Comparison of ENCODE assay signal across 13 cellular contexts in genomic region chr3:150783920-150784746, GRCh38. TPM values are rescaled to one million over a fixed set of nuclear protein-coding genes. Genes with fewer than 3 reads are reported as not detected.
A peak's percentile ranks its signal among the peaks of the same experiment; 100 is the strongest.
DNase-seq lines count a peak whose midpoint lies in the region; ATAC-seq and TF ChIP-seq lines count a peak whose summit lies in the region.
"Had no signal": no experiment of that assay in that cellular context is flagged by ENCODE, and none has a peak within 500 bp of the region (broad histone marks: within the 10 kb centered on the region; RNA-seq: fewer than 3 reads in every experiment).

No MANE protein-coding gene starts in this region.

- ATAC-seq in HG02623 (IDR thresholded peaks at IDR 0.05; ENCODE audit: unreplicated experiment) = peak; percentile 58
- ATAC-seq: mucosa of descending colon, sciatic nerve had no signal

- H3K27me3 Mint-ChIP-seq in stimulated activated naive CD8-positive, alpha-beta T cell treated with anti-CD3 and anti-CD28 coated beads, Interleukin-15, Interleukin-2, amounts not matched to agents 100 ng/mL and 50 ng/mL, for 24 hours = peaks cover 6% of the 10 kb centered on the region

- H3K27ac ChIP-seq in RWPE1 = no peak overlapping the region
- no peak overlapping the region for H3K27ac ChIP-seq in OCI-LY7 (ENCODE audit: low read depth, low read length, poor library complexity, severe bottlenecking)

- H3K9me2 ChIP-seq in OCI-LY7 (ENCODE audit: insufficient read depth, low read length) = no peaks in the 10 kb centered on the region

- DNase-seq in stimulated activated CD4-positive, alpha-beta T cell treated with anti-CD3 and anti-CD28 coated beads, Interleukin-15, amount 100 ng/mL, for 24 hours = peak; percentile 26
- no peak for DNase-seq in stimulated activated CD4-positive, alpha-beta T cell treated with anti-CD3 and anti-CD28 coated beads, Interleukin-2, amount 100 ng/mL, for 48 hours
- DNase-seq in RWPE1 (ENCODE audit: low spot score) (peak; percentile 66), OCI-LY7 (ENCODE audit: low spot score) (no peak), NCI-H2081 (lab: John Stamatoyannopoulos, UW) (no peak)
- no peak for DNase-seq in stimulated activated CD4-positive, alpha-beta T cell treated with anti-CD3 and anti-CD28 coated beads, Interleukin-12 subunit alpha, Interleukin-12 subunit beta, amount 100 ng/mL, for 4 hours
- DNase-seq: BE2C, HFFc6, Kasumi-1, mucosa of descending colon had no signal

- H4K20me1 ChIP-seq in OCI-LY7 (ENCODE audit: insufficient read depth, low read length) = no peaks in the 10 kb centered on the region

- H3K4me1 ChIP-seq in OCI-LY7 (ENCODE audit: insufficient read depth, low read length, poor library complexity, severe bottlenecking) = no peaks in the 10 kb centered on the region
- H3K4me1 ChIP-seq: BE2C had no signal

- no peak overlapping the region for H2AFZ ChIP-seq in OCI-LY7 (ENCODE audit: low read length)

- peak overlapping the region; percentile 56 for H3K4me3 Mint-ChIP-seq in stimulated activated naive CD8-positive, alpha-beta T cell treated with anti-CD3 and anti-CD28 coated beads, Interleukin-15, Interleukin-2, amounts not matched to agents 100 ng/mL and 50 ng/mL, for 24 hours
- H3K4me3 Mint-ChIP-seq: HFFc6 had no signal

- POLR2A ChIA-PET in RWPE1 (lab: Yijun Ruan, JAX; ENCODE audit: low non-redundant PET) = no interaction called here
- POLR2A ChIA-PET in OCI-LY7 (lab: Charles Lee) = interaction anchor here (1.2 to 1.6 kb wide), 2 partner anchors 9 to 22 kb away, joined by 3 to 4 read pairs; no protein-coding TSS in a partner anchor

- no peak for TF ChIP-seq CTCF in RWPE1 (conservative IDR thresholded peaks at IDR 0.05; ENCODE audit: low read depth)
- no peak for TF ChIP-seq CTCF in OCI-LY7 (conservative IDR thresholded peaks at IDR 0.05; ENCODE audit: low read length)

- no peaks in the 10 kb centered on the region for H3K9me3 ChIP-seq in OCI-LY7 (ENCODE audit: low read length)
- H3K9me3 ChIP-seq: BE2C, mucosa of descending colon had no signal

- H3K4me2 ChIP-seq in OCI-LY7 (ENCODE audit: low read length) = no peak overlapping the region

- no peaks in the 10 kb centered on the region for H3K9me3 Mint-ChIP-seq in stimulated activated naive CD8-positive, alpha-beta T cell treated with anti-CD3 and anti-CD28 coated beads, Interleukin-15, Interleukin-2, amounts not matched to agents 100 ng/mL and 50 ng/mL, for 24 hours
- H3K9me3 Mint-ChIP-seq: HFFc6 had no signal

- no peak overlapping the region for H3K4me3 ChIP-seq in OCI-LY7 (ENCODE audit: low read depth, low read length, poor library complexity, severe bottlenecking)
- H3K4me3 ChIP-seq: mucosa of descending colon had no signal

- H3K36me3 Mint-ChIP-seq in stimulated activated naive CD8-positive, alpha-beta T cell treated with anti-CD3 and anti-CD28 coated beads, Interleukin-15, Interleukin-2, amounts not matched to agents 100 ng/mL and 50 ng/mL, for 24 hours (ENCODE audit: low read depth) = no peaks in the 10 kb centered on the region

- no TSS peak for BruUV-seq in OCI-LY7 (replicated peaks; lab: Mats Ljungman, UMichigan)

- intact Hi-C loops in OCI-LY7 (cut with micrococcal nuclease; ENCODE audit: unreplicated experiment) = no loop called here

- H3K4me1 Mint-ChIP-seq in stimulated activated naive CD8-positive, alpha-beta T cell treated with anti-CD3 and anti-CD28 coated beads, Interleukin-15, Interleukin-2, amounts not matched to agents 100 ng/mL and 50 ng/mL, for 24 hours (ENCODE audit: low read depth) = peaks cover 62% of the 10 kb centered on the region

- peak overlapping the region; percentile 93 for H3K27ac Mint-ChIP-seq in stimulated activated naive CD8-positive, alpha-beta T cell treated with anti-CD3 and anti-CD28 coated beads, Interleukin-15, Interleukin-2, amounts not matched to agents 100 ng/mL and 50 ng/mL, for 24 hours
- H3K27ac Mint-ChIP-seq: HFFc6 had no signal

- H3K79me2 ChIP-seq in OCI-LY7 (ENCODE audit: insufficient read depth, low read depth, low read length) = no peaks in the 10 kb centered on the region

- CTCF ChIA-PET in RWPE1 (lab: Yijun Ruan, JAX) = interaction anchor here (0.8 to 1.1 kb wide), 2 partner anchors 10 to 20 kb away, joined by 3 to 4 read pairs; no protein-coding TSS in a partner anchor
- CTCF ChIA-PET in OCI-LY7 (lab: Charles Lee; ENCODE audit: unreplicated experiment) = no interaction called here

- H3K36me3 ChIP-seq in OCI-LY7 (ENCODE audit: insufficient read depth, low read length) = no peaks in the 10 kb centered on the region
- H3K36me3 ChIP-seq: BE2C had no signal

RNA-seq across cellular contexts. Expression of gene SIAH2, which starts 21.2 kb away (rescaled TPM):
- 22.2 and 22.7 TPM in 2 replicates for total RNA-seq in OCI-LY7 (2014; rRNA removed; shearing (Covaris generic))
- 23.5 and 29.1 TPM in 2 replicates for total RNA-seq in OCI-LY7 (2022)

Comparison
In these comparisons a context has a peak if more than half of its experiments do, and no peak if none do; other contexts are left out.
1. DNase-seq: peak in stimulated activated CD4-positive, alpha-beta T cell treated with anti-CD3 and anti-CD28 coated beads, Interleukin-15, amount 100 ng/mL, for 24 hours (single experiment) and RWPE1 (single experiment); none in stimulated activated CD4-positive, alpha-beta T cell treated with anti-CD3 and anti-CD28 coated beads, Interleukin-2, amount 100 ng/mL, for 48 hours (0 of 2), OCI-LY7 (single experiment), NCI-H2081 (0 of 2) and stimulated activated CD4-positive, alpha-beta T cell treated with anti-CD3 and anti-CD28 coated beads, Interleukin-12 subunit alpha, Interleukin-12 subunit beta, amount 100 ng/mL, for 4 hours (single experiment).